ENCODE assay signal across 21 cellular contexts in genomic region chr14:64201931-64202330, GRCh38.
"Had no signal": no experiment of that assay in that cellular context is flagged by ENCODE, and none has a peak within 500 bp of the region (broad histone marks: within the 10 kb centered on the region; RNA-seq: fewer than 3 reads in every experiment).

No MANE protein-coding gene starts in this region.

- H3K27me3 Mint-ChIP-seq: activated B cell treated with CpG ODN at 0.5 μM for 24 hours; activated CD4-positive, alpha-beta T cell treated with anti-CD3 and anti-CD28 coated beads for 36 hours; naive thymus-derived CD4-positive, alpha-beta T cell; stimulated activated naive B cell treated with anti-CD40 and anti-IgM and Interleukin-4, amounts not matched to agents 10 μg/mL and 1 μg/mL and 100 μg/mL, for 72 hours had no signal

- FAIRE-seq: endometrium had no signal

- H3K4me3 Mint-ChIP-seq: activated B cell treated with CpG ODN at 0.5 μM for 24 hours; activated CD4-positive, alpha-beta T cell treated with anti-CD3 and anti-CD28 coated beads for 36 hours; dendritic cell treated with granulocyte-macrophage colony-stimulating factor and Interleukin-4, amounts not matched to agents 40 ng/mL and 50 ng/mL, for 4 days; naive thymus-derived CD4-positive, alpha-beta T cell; neural progenitor cell; stimulated activated naive B cell treated with anti-CD40 and anti-IgM and Interleukin-4, amounts not matched to agents 10 μg/mL and 1 μg/mL and 100 μg/mL, for 72 hours; T-helper 1 cell treated with Interleukin-12 subunit alpha and Interleukin-12 subunit beta and Interleukin-4 antibody, amounts not matched to agents 30 μg/mL and 1 μg/mL, for 36 hours had no signal

- H3K27ac Mint-ChIP-seq: activated CD4-positive, alpha-beta T cell treated with anti-CD3 and anti-CD28 coated beads for 36 hours; dendritic cell treated with granulocyte-macrophage colony-stimulating factor and Interleukin-4, amounts not matched to agents 40 ng/mL and 50 ng/mL, for 4 days; T-helper 1 cell treated with Interleukin-12 subunit alpha and Interleukin-12 subunit beta and Interleukin-4 antibody, amounts not matched to agents 30 μg/mL and 1 μg/mL, for 36 hours had no signal

- ATAC-seq: activated CD4-positive, alpha-beta T cell treated with anti-CD3 and anti-CD28 coated beads for 36 hours; heart right ventricle; left cardiac atrium; naive thymus-derived CD4-positive, alpha-beta T cell; stimulated activated naive B cell treated with anti-CD40 and anti-IgM and Interleukin-4, amounts not matched to agents 10 μg/mL and 1 μg/mL and 100 μg/mL, for 72 hours had no signal

- DNase-seq: activated B cell treated with CpG ODN at 0.5 μM for 24 hours; activated CD4-positive, alpha-beta T cell treated with anti-CD3 and anti-CD28 coated beads for 36 hours; activated CD4-positive, alpha-beta T cell treated with anti-CD3 and anti-CD28 coated beads, Interleukin-2, amount 50 U/mL, for 4 hours; activated CD8-positive, alpha-beta memory T cell treated with anti-CD3 and anti-CD28 coated beads, Interleukin-2, amount 50 U/mL, for 48 hours; activated naive CD4-positive, alpha-beta T cell treated with Interleukin-2 at 50 U/mL for 16 hours; activated T-cell treated with anti-CD3 and anti-CD28 coated beads, Interleukin-2, amount 50 U/mL, for 48 hours; amygdala; effector CD4-positive, alpha-beta T cell; heart right ventricle; islet precursor cell; left cardiac atrium; mesendoderm; naive thymus-derived CD4-positive, alpha-beta T cell; stimulated activated CD4-positive, alpha-beta T cell treated with anti-CD3 and anti-CD28 coated beads, Interleukin-2, amount 100 ng/mL, for 48 hours; stimulated activated CD8-positive, alpha-beta memory T cell treated with anti-CD3 and anti-CD28 coated beads, Interleukin-4, amount 100 ng/mL, for 48 hours; stimulated activated naive B cell treated with anti-CD40 and anti-IgM and Interleukin-4, amounts not matched to agents 10 μg/mL and 1 μg/mL and 100 μg/mL, for 72 hours; T1000 had no signal

- H3K9me3 Mint-ChIP-seq: activated B cell treated with CpG ODN at 0.5 μM for 24 hours; dendritic cell treated with granulocyte-macrophage colony-stimulating factor and Interleukin-4, amounts not matched to agents 40 ng/mL and 50 ng/mL, for 4 days; naive thymus-derived CD4-positive, alpha-beta T cell; neural progenitor cell; stimulated activated naive B cell treated with anti-CD40 and anti-IgM and Interleukin-4, amounts not matched to agents 10 μg/mL and 1 μg/mL and 100 μg/mL, for 72 hours; T-helper 1 cell treated with Interleukin-12 subunit alpha and Interleukin-12 subunit beta and Interleukin-4 antibody, amounts not matched to agents 30 μg/mL and 1 μg/mL, for 36 hours had no signal
